ENCODE assay signal across 11 cellular contexts in genomic region chr6:29975561-29975907, GRCh38. TPM values are rescaled to one million over a fixed set of nuclear protein-coding genes. Genes with fewer than 3 reads are reported as not detected.
DNase-seq lines count a peak whose midpoint lies in the region; ATAC-seq and TF ChIP-seq lines count a peak whose summit lies in the region.
"Had no signal": no experiment of that assay in that cellular context is flagged by ENCODE, and none has a peak within 500 bp of the region (broad histone marks: within the 10 kb centered on the region; RNA-seq: fewer than 3 reads in every experiment).

No MANE protein-coding gene starts in this region.

- 7% methylated on average over 25 of the region's 25 CpGs for WGBS in mesenchymal stem cell

- H4K8ac ChIP-seq in mesenchymal stem cell (ENCODE audit: low read length), result no peak overlapping the region

- TF ChIP-seq CTCF in brain (conservative IDR thresholded peaks at IDR 0.05), result no peak

- peaks cover 5% of the 10 kb centered on the region for H3K79me1 ChIP-seq in mesenchymal stem cell (replicated peaks; ENCODE audit: low read length, poor library complexity, severe bottlenecking)

- no peak overlapping the region for H2BK120ac ChIP-seq in mesenchymal stem cell (ENCODE audit: low read depth, low read length)

- peaks cover 2% of the 10 kb centered on the region for H3K36me3 Mint-ChIP-seq in T-helper 2 cell treated with Interferon-gamma antibody and Interleukin-4, amounts not matched to agents 5 μg/mL and 100 μg/mL, for 36 hours (ENCODE audit: low read depth)
- H3K36me3 Mint-ChIP-seq in brain, result no peaks in the 10 kb centered on the region

- H3K9me3 Mint-ChIP-seq in T-helper 2 cell treated with Interferon-gamma antibody and Interleukin-4, amounts not matched to agents 5 μg/mL and 100 μg/mL, for 36 hours, result no peaks in the 10 kb centered on the region
- H3K9me3 Mint-ChIP-seq in brain, result peaks cover 0 to 5% (median 2%) of the 10 kb centered on the region in 5 experiments
- H3K9me3 Mint-ChIP-seq in stimulated activated naive CD8-positive, alpha-beta T cell treated with anti-CD3 and anti-CD28 coated beads, Interleukin-15, amount 100 ng/mL, for 72 hours, result no peaks in the 10 kb centered on the region

- DNase-seq in T-helper 2 cell treated with Interferon-gamma antibody and Interleukin-4, amounts not matched to agents 5 μg/mL and 100 μg/mL, for 36 hours (ENCODE audit: low spot score), result no peak
- DNase-seq in T-helper 2 cell (no peak), mesenchymal stem cell (no peak), HK-2 (ENCODE audit: unreplicated experiment) (no peak), SJCRH30 (no peak)
- DNase-seq in stimulated activated naive CD8-positive, alpha-beta T cell treated with anti-CD3 and anti-CD28 coated beads, Interleukin-15, amount 100 ng/mL, for 72 hours, result no peak
- DNase-seq in stimulated activated CD4-positive, alpha-beta T cell treated with anti-CD3 and anti-CD28 coated beads, Interleukin-1b, Interleukin-23, amount 100 ng/mL, for 48 hours, result no peak
- DNase-seq: activated CD4-positive, CD25-positive, alpha-beta regulatory T cell treated with anti-CD3 and anti-CD28 coated beads, Interleukin-2, amount 50 U/mL, for 72 hours; left colon; NCI-H774 had no signal

- peaks cover 30% of the 10 kb centered on the region for H3K4me1 Mint-ChIP-seq in T-helper 2 cell treated with Interferon-gamma antibody and Interleukin-4, amounts not matched to agents 5 μg/mL and 100 μg/mL, for 36 hours (ENCODE audit: low read depth)
- peaks cover 28% of the 10 kb centered on the region for H3K4me1 Mint-ChIP-seq in brain
- H3K4me1 Mint-ChIP-seq in stimulated activated naive CD8-positive, alpha-beta T cell treated with anti-CD3 and anti-CD28 coated beads, Interleukin-15, amount 100 ng/mL, for 72 hours, result peaks cover 53% of the 10 kb centered on the region

- no peak overlapping the region for H3K23ac ChIP-seq in mesenchymal stem cell (ENCODE audit: low read length in 2 of 2)

- no peak overlapping the region for H2AFZ ChIP-seq in mesenchymal stem cell (ENCODE audit: low read depth, low read length)

- H3K36me3 ChIP-seq in mesenchymal stem cell (ENCODE audit: control insufficient read depth in 1 of 2, insufficient read depth in 2 of 2, low read depth in 1 of 2, low read length in 2 of 2) (peaks cover 0 to 4% of the 10 kb centered on the region in 2 experiments), SJCRH30 (no peaks in the 10 kb centered on the region)

- H3K9me3 ChIP-seq in mesenchymal stem cell (ENCODE audit: control insufficient read depth, low read length) (no peaks in the 10 kb centered on the region), SJCRH30 (replicated peaks) (no peaks in the 10 kb centered on the region)

- no peak overlapping the region for H2BK15ac ChIP-seq in mesenchymal stem cell (ENCODE audit: low read depth, poor library complexity, severe bottlenecking)

- no peak overlapping the region for H2AK5ac ChIP-seq in mesenchymal stem cell (ENCODE audit: low read length, severe bottlenecking)

- H3K27me3 ChIP-seq in mesenchymal stem cell (ENCODE audit: control insufficient read depth in 1 of 2, insufficient read depth in 1 of 2, low read length in 2 of 2), result peaks cover 24 to 34% of the 10 kb centered on the region in 2 experiments
- H3K27me3 ChIP-seq in SJCRH30, result no peaks in the 10 kb centered on the region

- H3K4ac ChIP-seq in mesenchymal stem cell (ENCODE audit: low read depth in 1 of 2, low read length in 2 of 2), result no peak overlapping the region

- peak overlapping the region; percentile 30 for H3K4me2 ChIP-seq in mesenchymal stem cell (ENCODE audit: low read length, poor library complexity, severe bottlenecking)

- H3K14ac ChIP-seq in mesenchymal stem cell (ENCODE audit: low read length in 2 of 2), result no peak overlapping the region

- H3K27ac ChIP-seq in mesenchymal stem cell (ENCODE audit: low read length, poor library complexity, severe bottlenecking) (no peak overlapping the region), SJCRH30 (no peak overlapping the region)

- peaks cover 58% of the 10 kb centered on the region for H3K27me3 Mint-ChIP-seq in T-helper 2 cell treated with Interferon-gamma antibody and Interleukin-4, amounts not matched to agents 5 μg/mL and 100 μg/mL, for 36 hours (ENCODE audit: low read depth)
- H3K27me3 Mint-ChIP-seq in brain, result peaks cover 73% of the 10 kb centered on the region
- peaks cover 58% of the 10 kb centered on the region for H3K27me3 Mint-ChIP-seq in stimulated activated naive CD8-positive, alpha-beta T cell treated with anti-CD3 and anti-CD28 coated beads, Interleukin-15, amount 100 ng/mL, for 72 hours

- no peak overlapping the region for H2BK5ac ChIP-seq in mesenchymal stem cell (ENCODE audit: low read depth, low read length, poor library complexity, severe bottlenecking)

- H2BK12ac ChIP-seq in mesenchymal stem cell (ENCODE audit: low read length in 2 of 2), result no peak overlapping the region

- peaks cover 16% of the 10 kb centered on the region for H3K4me1 ChIP-seq in mesenchymal stem cell (ENCODE audit: control insufficient read depth, insufficient read depth, low read depth, low read length)
- H3K4me1 ChIP-seq in SJCRH30, result no peaks in the 10 kb centered on the region

- no peak overlapping the region for H3K18ac ChIP-seq in mesenchymal stem cell (ENCODE audit: low read depth in 1 of 2, low read length in 2 of 2)

- H3K27ac Mint-ChIP-seq in T-helper 2 cell treated with Interferon-gamma antibody and Interleukin-4, amounts not matched to agents 5 μg/mL and 100 μg/mL, for 36 hours, result peak overlapping the region; percentile 22
- peak overlapping the region in 3 of 5 experiments; percentile 1 to 27 (median 21) for H3K27ac Mint-ChIP-seq in brain
- no peak overlapping the region for H3K27ac Mint-ChIP-seq in stimulated activated naive CD8-positive, alpha-beta T cell treated with anti-CD3 and anti-CD28 coated beads, Interleukin-15, amount 100 ng/mL, for 72 hours

- peak overlapping the region; percentile 16 for H3K4me3 Mint-ChIP-seq in T-helper 2 cell treated with Interferon-gamma antibody and Interleukin-4, amounts not matched to agents 5 μg/mL and 100 μg/mL, for 36 hours
- H3K4me3 Mint-ChIP-seq in brain, result peak overlapping the region; percentile 83 to 93 (median 88)
- H3K4me3 Mint-ChIP-seq in stimulated activated naive CD8-positive, alpha-beta T cell treated with anti-CD3 and anti-CD28 coated beads, Interleukin-15, amount 100 ng/mL, for 72 hours, result peak overlapping the region; percentile 83 to 89

- ATAC-seq in stimulated activated naive CD8-positive, alpha-beta T cell treated with anti-CD3 and anti-CD28 coated beads, Interleukin-15, amount 100 ng/mL, for 72 hours, result peak; percentile 19
- ATAC-seq: left colon had no signal

- H3K4me3 ChIP-seq in mesenchymal stem cell (ENCODE audit: insufficient read depth in 1 of 2, low read depth in 1 of 2, low read length in 2 of 2), result peak overlapping the region; percentile 5 to 78
- no peak overlapping the region for H3K4me3 ChIP-seq in SJCRH30

- peak overlapping the region; percentile 92 for H3K9ac ChIP-seq in mesenchymal stem cell (ENCODE audit: low read length)

- no peak overlapping the region for H4K91ac ChIP-seq in mesenchymal stem cell (ENCODE audit: low read length)

RNA-seq across cellular contexts. Expression of gene HLA-A, which starts 33.2 kb away (rescaled TPM):
- 522 TPM for polyA plus RNA-seq in brain (ENCODE audit: insufficient read depth, low read depth, low replicate concordance)
- 501 TPM for polyA plus RNA-seq in mesenchymal stem cell (2013, experiment 1 of 2)
- polyA plus RNA-seq in mesenchymal stem cell (2013, experiment 2 of 2), result 521 TPM
- total RNA-seq in SJCRH30 (2014; rRNA removed; shearing (Covaris generic)), result 0.08 and 0.22 TPM in 2 replicates

Comparison
In these comparisons a context has a peak if more than half of its experiments do, and no peak if none do; other contexts are left out.
1. H3K27ac Mint-ChIP-seq: peak in T-helper 2 cell treated with Interferon-gamma antibody and Interleukin-4, amounts not matched to agents 5 μg/mL and 100 μg/mL, for 36 hours (single experiment) and brain (3 of 5); none in stimulated activated naive CD8-positive, alpha-beta T cell treated with anti-CD3 and anti-CD28 coated beads, Interleukin-15, amount 100 ng/mL, for 72 hours (0 of 2).
2. H3K4me3 Mint-ChIP-seq: peak in every context shown above with its lines; median percentile 88 in brain; 86 in stimulated activated naive CD8-positive, alpha-beta T cell treated with anti-CD3 and anti-CD28 coated beads, Interleukin-15, amount 100 ng/mL, for 72 hours; 16 in T-helper 2 cell treated with Interferon-gamma antibody and Interleukin-4, amounts not matched to agents 5 μg/mL and 100 μg/mL, for 36 hours.